15 cellular contexts compared by ENCODE assay signal in genomic region chr12:8951744-8952143, GRCh38. TPM values are rescaled to one million over a fixed set of nuclear protein-coding genes. Genes with fewer than 3 reads are reported as not detected.
DNase-seq lines count a peak whose midpoint lies in the region; ATAC-seq, FAIRE-seq and TF ChIP-seq lines count a peak whose summit lies in the region.
"Had no signal": no experiment of that assay in that cellular context is flagged by ENCODE, and none has a peak within 500 bp of the region (broad histone marks: within the 10 kb centered on the region; RNA-seq: fewer than 3 reads in every experiment).

No MANE protein-coding gene starts in this region.

- peaks cover 0 to 8% (median 0%) of the 10 kb centered on the region in 7 donors for H3K9me3 Mint-ChIP-seq in CD4-positive, CD25-positive, alpha-beta regulatory T cell
- H3K9me3 Mint-ChIP-seq in activated T-helper 1 cell treated with anti-CD3 and anti-CD28 coated beads, Interleukin-12 subunit alpha, Interleukin-12 subunit beta, Interleukin-2, Interleukin-4 antibody, amounts not matched to agents 30 ng/mL and 10 ng/mL and 1 ng/mL, durations not matched to agents 14 hours and 24 hours and 36 hours, result peaks cover 14% of the 10 kb centered on the region
- peaks cover 0 to 3% of the 10 kb centered on the region in 2 donors for H3K9me3 Mint-ChIP-seq in natural killer cell

- H3K4me3 Mint-ChIP-seq in CD4-positive, CD25-positive, alpha-beta regulatory T cell, result peak overlapping the region; percentile 92 to 97 (median 95)
- H3K4me3 Mint-ChIP-seq in activated T-helper 1 cell treated with anti-CD3 and anti-CD28 coated beads, Interleukin-12 subunit alpha, Interleukin-12 subunit beta, Interleukin-2, Interleukin-4 antibody, amounts not matched to agents 30 ng/mL and 10 ng/mL and 1 ng/mL, durations not matched to agents 14 hours and 24 hours and 36 hours, result peak overlapping the region; percentile 80
- H3K4me3 Mint-ChIP-seq in natural killer cell, result peak overlapping the region; percentile 90

- peak overlapping the region; percentile 92 to 98 (median 94) for H3K27ac Mint-ChIP-seq in CD4-positive, CD25-positive, alpha-beta regulatory T cell
- peak overlapping the region; percentile 69 for H3K27ac Mint-ChIP-seq in activated T-helper 1 cell treated with anti-CD3 and anti-CD28 coated beads, Interleukin-12 subunit alpha, Interleukin-12 subunit beta, Interleukin-2, Interleukin-4 antibody, amounts not matched to agents 30 ng/mL and 10 ng/mL and 1 ng/mL, durations not matched to agents 14 hours and 24 hours and 36 hours
- H3K27ac Mint-ChIP-seq in natural killer cell, result peak overlapping the region; percentile 95 to 98
- H3K27ac Mint-ChIP-seq: GM23338 had no signal

- no peaks in the 10 kb centered on the region for H3K36me3 ChIP-seq in CD4-positive, CD25-positive, alpha-beta regulatory T cell (ENCODE audit: control insufficient read depth, insufficient read depth, low read length)

- no peak for TF ChIP-seq CTCF in natural killer cell (IDR thresholded peaks at IDR 0.05)

- no peaks in the 10 kb centered on the region for H3K9me3 ChIP-seq in CD4-positive, CD25-positive, alpha-beta regulatory T cell (ENCODE audit: control insufficient read depth in 2 of 2, low read length in 2 of 2)

- H3K27me3 ChIP-seq in CD4-positive, CD25-positive, alpha-beta regulatory T cell (ENCODE audit: control insufficient read depth, insufficient read depth, low read length), result no peaks in the 10 kb centered on the region
- H3K27me3 ChIP-seq: BLaER1 had no signal

- intact Hi-C loops in activated T-helper 1 cell treated with anti-CD3 and anti-CD28 coated beads, Interleukin-12 subunit alpha, Interleukin-12 subunit beta, Interleukin-2, Interleukin-4 antibody, amounts not matched to agents 30 ng/mL and 10 ng/mL and 1 ng/mL, durations not matched to agents 14 hours and 24 hours and 36 hours (cut with micrococcal nuclease), result loop anchor here (1.0 to 5.0 kb wide), 4 partner anchors 37 to 701 kb away; partner anchors contain the start of gene KLRG1
- intact Hi-C loops in natural killer cell (cut with micrococcal nuclease), result loop anchor here (1.0 to 5.0 kb wide), 4 partner anchors 37 to 88 kb away; partner anchors contain the start of genes KLRG1 and PHC1

- no peak for ATAC-seq in CD4-positive, CD25-positive, alpha-beta regulatory T cell (ENCODE audit: low read depth in 2 of 2)
- ATAC-seq in natural killer cell, result peak; percentile 35 to 51 (median 43)
- no peak for ATAC-seq in GM19463 (IDR thresholded peaks at IDR 0.05; ENCODE audit: unreplicated experiment)
- no peak for ATAC-seq in GM21515 (IDR thresholded peaks at IDR 0.05; ENCODE audit: unreplicated experiment)
- ATAC-seq: GM23338, Right ventricle myocardium inferior had no signal

- H3K36me3 Mint-ChIP-seq in CD4-positive, CD25-positive, alpha-beta regulatory T cell, result peaks cover 10% of the 10 kb centered on the region
- peaks cover 20% of the 10 kb centered on the region for H3K36me3 Mint-ChIP-seq in activated T-helper 1 cell treated with anti-CD3 and anti-CD28 coated beads, Interleukin-12 subunit alpha, Interleukin-12 subunit beta, Interleukin-2, Interleukin-4 antibody, amounts not matched to agents 30 ng/mL and 10 ng/mL and 1 ng/mL, durations not matched to agents 14 hours and 24 hours and 36 hours (ENCODE audit: low read depth)
- no peaks in the 10 kb centered on the region for H3K36me3 Mint-ChIP-seq in natural killer cell

- peaks cover 84% of the 10 kb centered on the region for H3K4me1 ChIP-seq in CD4-positive, CD25-positive, alpha-beta regulatory T cell (ENCODE audit: control insufficient read depth, insufficient read depth, low read length, poor library complexity, severe bottlenecking)

- DNase-seq in CD4-positive, CD25-positive, alpha-beta regulatory T cell, result peak in 2 of 3 donors; percentile 18 to 72
- DNase-seq in GM18507 (ENCODE audit: extremely low spot score, insufficient read length, low read depth), result no peak
- DNase-seq in activated T-helper 1 cell treated with anti-CD3 and anti-CD28 coated beads, Interleukin-12 subunit alpha, Interleukin-12 subunit beta, Interleukin-2, Interleukin-4 antibody, amounts not matched to agents 30 ng/mL and 10 ng/mL and 1 ng/mL, durations not matched to agents 14 hours and 24 hours and 36 hours (ENCODE audit: low spot score), result no peak
- DNase-seq in natural killer cell, result peak; percentile 46
- DNase-seq in AG08395 (ENCODE audit: low spot score), result no peak
- no peak for DNase-seq in GM03348 (ENCODE audit: low spot score)
- DNase-seq: Kasumi-1, kidney, NCI-H2029, NCI-H69 had no signal

- H3K27me3 Mint-ChIP-seq in CD4-positive, CD25-positive, alpha-beta regulatory T cell, result no peaks in the 10 kb centered on the region
- no peaks in the 10 kb centered on the region for H3K27me3 Mint-ChIP-seq in activated T-helper 1 cell treated with anti-CD3 and anti-CD28 coated beads, Interleukin-12 subunit alpha, Interleukin-12 subunit beta, Interleukin-2, Interleukin-4 antibody, amounts not matched to agents 30 ng/mL and 10 ng/mL and 1 ng/mL, durations not matched to agents 14 hours and 24 hours and 36 hours (ENCODE audit: insufficient read depth)
- no peaks in the 10 kb centered on the region for H3K27me3 Mint-ChIP-seq in natural killer cell (ENCODE audit: low read depth in 2 of 2)

- peak overlapping the region; percentile 98 for H3K27ac ChIP-seq in CD4-positive, CD25-positive, alpha-beta regulatory T cell (ENCODE audit: insufficient read depth, low read length, poor library complexity, severe bottlenecking)
- H3K27ac ChIP-seq: BLaER1 had no signal

- peak; percentile 58 for FAIRE-seq in GM18507 (lab: Jason Lieb, UNC)
- FAIRE-seq: kidney had no signal

- peaks cover 24 to 79% (median 57%) of the 10 kb centered on the region in 4 donors for H3K4me1 Mint-ChIP-seq in CD4-positive, CD25-positive, alpha-beta regulatory T cell
- peaks cover 64% of the 10 kb centered on the region for H3K4me1 Mint-ChIP-seq in activated T-helper 1 cell treated with anti-CD3 and anti-CD28 coated beads, Interleukin-12 subunit alpha, Interleukin-12 subunit beta, Interleukin-2, Interleukin-4 antibody, amounts not matched to agents 30 ng/mL and 10 ng/mL and 1 ng/mL, durations not matched to agents 14 hours and 24 hours and 36 hours (ENCODE audit: low read depth)
- H3K4me1 Mint-ChIP-seq in natural killer cell, result peaks cover 72% of the 10 kb centered on the region in 2 donors

- H3K4me3 ChIP-seq in CD4-positive, CD25-positive, alpha-beta regulatory T cell (ENCODE audit: low read depth, low read length), result peak overlapping the region; percentile 100

RNA-seq across cellular contexts. Expression of gene M6PR, which starts 2.3 kb away (rescaled TPM):
- 132 TPM for total RNA-seq in CD4-positive, CD25-positive, alpha-beta regulatory T cell
- 100 to 1,000 TPM; 227 to 272 (median 261) TPM for polyA plus RNA-seq in CD4-positive, CD25-positive, alpha-beta regulatory T cell
- total RNA-seq in activated T-helper 1 cell treated with anti-CD3 and anti-CD28 coated beads, Interleukin-12 subunit alpha, Interleukin-12 subunit beta, Interleukin-2, Interleukin-4 antibody, amounts not matched to agents 30 ng/mL and 10 ng/mL and 1 ng/mL, durations not matched to agents 14 hours and 24 hours and 36 hours, result 179 and 192 TPM in 2 replicates
- total RNA-seq in natural killer cell, result 100 to 1,000 TPM; 245 to 270 (median 255) TPM

RNA-seq across cellular contexts. Expression of gene PHC1, which starts 37.4 kb away (rescaled TPM):
- total RNA-seq in CD4-positive, CD25-positive, alpha-beta regulatory T cell, result 46.6 TPM
- polyA plus RNA-seq in CD4-positive, CD25-positive, alpha-beta regulatory T cell, result 10 to 100 TPM; 15.5 to 17.2 (median 16.4) TPM
- total RNA-seq in activated T-helper 1 cell treated with anti-CD3 and anti-CD28 coated beads, Interleukin-12 subunit alpha, Interleukin-12 subunit beta, Interleukin-2, Interleukin-4 antibody, amounts not matched to agents 30 ng/mL and 10 ng/mL and 1 ng/mL, durations not matched to agents 14 hours and 24 hours and 36 hours, result 9.6 and 11.3 TPM in 2 replicates
- 10 to 100 TPM; 37.8 to 39.6 (median 38.6) TPM for total RNA-seq in natural killer cell

RNA-seq across cellular contexts. Expression of gene KLRG1, which starts 37.6 kb away (rescaled TPM):
- total RNA-seq in CD4-positive, CD25-positive, alpha-beta regulatory T cell, result 4.8 TPM
- polyA plus RNA-seq in CD4-positive, CD25-positive, alpha-beta regulatory T cell, result 10 to 100 TPM; 15.8 to 22.2 (median 16.6) TPM
- 0.69 and 1.4 TPM in 2 replicates for total RNA-seq in activated T-helper 1 cell treated with anti-CD3 and anti-CD28 coated beads, Interleukin-12 subunit alpha, Interleukin-12 subunit beta, Interleukin-2, Interleukin-4 antibody, amounts not matched to agents 30 ng/mL and 10 ng/mL and 1 ng/mL, durations not matched to agents 14 hours and 24 hours and 36 hours
- 100 to 1,000 TPM in 1 of 3 donors, 10 to 100 TPM in 2; 76.3 to 165 (median 86.2) TPM for total RNA-seq in natural killer cell

Comparison
In these comparisons a context has a peak if more than half of its experiments do, and no peak if none do; other contexts are left out.
1. ATAC-seq: peak in natural killer cell (3 of 3); none in CD4-positive, CD25-positive, alpha-beta regulatory T cell (0 of 2), GM19463 (single experiment) and GM21515 (single experiment).
2. DNase-seq: peak in CD4-positive, CD25-positive, alpha-beta regulatory T cell (2 of 3) and natural killer cell (single experiment); none in GM18507 (single experiment), activated T-helper 1 cell treated with anti-CD3 and anti-CD28 coated beads, Interleukin-12 subunit alpha, Interleukin-12 subunit beta, Interleukin-2, Interleukin-4 antibody, amounts not matched to agents 30 ng/mL and 10 ng/mL and 1 ng/mL, durations not matched to agents 14 hours and 24 hours and 36 hours (single experiment), AG08395 (single experiment) and GM03348 (single experiment).
3. RNA of gene KLRG1, which starts 37.6 kb away (total RNA-seq): 76.3 to 165 TPM in natural killer cell; 4.8 TPM in CD4-positive, CD25-positive, alpha-beta regulatory T cell (single experiment) and 0.69 to 1.4 TPM in activated T-helper 1 cell treated with anti-CD3 and anti-CD28 coated beads, Interleukin-12 subunit alpha, Interleukin-12 subunit beta, Interleukin-2, Interleukin-4 antibody, amounts not matched to agents 30 ng/mL and 10 ng/mL and 1 ng/mL, durations not matched to agents 14 hours and 24 hours and 36 hours; every median in the first group is over 10 times any median in the second.
4. Peak in every context shown above with its lines, with median percentiles within 50 percentile points of each other: H3K27ac Mint-ChIP-seq and H3K4me3 Mint-ChIP-seq.